8 cellular contexts compared by ENCODE assay signal in genomic region chr16:1057252-1057932, GRCh38. TPM values are rescaled to one million over a fixed set of nuclear protein-coding genes. Genes with fewer than 3 reads are reported as not detected.
A peak's percentile ranks its signal among the peaks of the same experiment; 100 is the strongest.
DNase-seq lines count a peak whose midpoint lies in the region; TF ChIP-seq lines count a peak whose summit lies in the region.

No MANE protein-coding gene starts in this region.

- no peak overlapping the region for H3K27ac Mint-ChIP-seq in activated naive CD4-positive, alpha-beta T cell treated with anti-CD3 and anti-CD28 coated beads, Interleukin-2, amount 10 ng/mL, durations not matched to agents 7 days and 5 days

- TF ChIP-seq CTCF in GM10266 (IDR thresholded peaks at IDR 0.05; ENCODE audit: control insufficient read depth, insufficient read depth, low read depth, missing control alignments) (peak; percentile 76), Peyer's patch (IDR thresholded peaks at IDR 0.05) (peak in 5 of 6 experiments; percentile 30 to 89 (median 79)), hepatocyte (IDR thresholded peaks at IDR 0.05; ENCODE audit: poor library complexity) (peak; percentile 84)

- H3K9me3 ChIP-seq in Peyer's patch: peaks cover 0 to 23% (median 0%) of the 10 kb centered on the region in 4 donors
- H3K9me3 ChIP-seq in hepatocyte (ENCODE audit: low read depth): no peaks in the 10 kb centered on the region

- no peak overlapping the region for H3K4me3 Mint-ChIP-seq in activated naive CD4-positive, alpha-beta T cell treated with anti-CD3 and anti-CD28 coated beads, Interleukin-2, amount 10 ng/mL, durations not matched to agents 7 days and 5 days

- H3K27ac ChIP-seq in Peyer's patch (no peak overlapping the region), hepatocyte (no peak overlapping the region)

- H3K27me3 ChIP-seq in Peyer's patch (no peaks in the 10 kb centered on the region), hepatocyte (no peaks in the 10 kb centered on the region)

- H3K4me3 ChIP-seq in Peyer's patch: no peak overlapping the region
- no peak overlapping the region for H3K4me3 ChIP-seq in hepatocyte

- no peak overlapping the region for H2AFZ ChIP-seq in hepatocyte

- 23% methylated on average over 21 of the region's 33 CpGs for WGBS in hepatocyte (ENCODE audit: low lambda C conversion rate, missing lambda C conversion rate)

- no peak for TF ChIP-seq POLR2A in Peyer's patch (IDR thresholded peaks at IDR 0.05)

- no peaks in the 10 kb centered on the region for H4K20me1 ChIP-seq in hepatocyte (ENCODE audit: insufficient read depth, poor library complexity, severe bottlenecking)

- CTCF ChIA-PET in activated naive CD4-positive, alpha-beta T cell treated with anti-CD3 and anti-CD28 coated beads, Interleukin-2, amount 10 ng/mL, durations not matched to agents 7 days and 5 days (lab: Charles Lee): interaction anchor here (0.8 to 3.2 kb wide), 6 partner anchors 9 to 345 kb away, joined by 3 to 12 read pairs (median 4); no protein-coding TSS in a partner anchor

- H3K9me2 ChIP-seq in hepatocyte (replicated peaks; ENCODE audit: insufficient read depth): no peaks in the 10 kb centered on the region

- H3K9me3 Mint-ChIP-seq in activated naive CD4-positive, alpha-beta T cell treated with anti-CD3 and anti-CD28 coated beads, Interleukin-2, amount 10 ng/mL, durations not matched to agents 7 days and 5 days: peaks cover 5% of the 10 kb centered on the region

- H3K4me2 ChIP-seq in hepatocyte: no peak overlapping the region

- no peaks in the 10 kb centered on the region for H3K79me2 ChIP-seq in hepatocyte

- H3K4me1 ChIP-seq in Peyer's patch (peaks cover 0 to 5% (median 0%) of the 10 kb centered on the region in 4 donors), hepatocyte (ENCODE audit: insufficient read depth) (peaks cover 3% of the 10 kb centered on the region)

- H3K27me3 Mint-ChIP-seq in activated naive CD4-positive, alpha-beta T cell treated with anti-CD3 and anti-CD28 coated beads, Interleukin-2, amount 10 ng/mL, durations not matched to agents 7 days and 5 days: peaks cover 5% of the 10 kb centered on the region

- H3K4me1 Mint-ChIP-seq in activated naive CD4-positive, alpha-beta T cell treated with anti-CD3 and anti-CD28 coated beads, Interleukin-2, amount 10 ng/mL, durations not matched to agents 7 days and 5 days: no peaks in the 10 kb centered on the region

- DNase-seq in GM10266 (ENCODE audit: extremely low spot score) (peak; percentile 80), Peyer's patch (peak in 2 of 3 donors; percentile 66 to 72), hepatocyte (ENCODE audit: low spot score) (peak; percentile 68), NCI-H748 (lab: John Stamatoyannopoulos, UW; ENCODE audit: unreplicated experiment) (no peak), midbrain (lab: John Stamatoyannopoulos, UW) (no peak), superior temporal gyrus (ENCODE audit: extremely low spot score) (no peak)
- DNase-seq in activated naive CD4-positive, alpha-beta T cell treated with anti-CD3 and anti-CD28 coated beads, Interleukin-2, amount 10 ng/mL, durations not matched to agents 7 days and 5 days: peak; percentile 54
- peak; percentile 51 for DNase-seq in stimulated activated CD8-positive, alpha-beta memory T cell treated with anti-CD3 and anti-CD28 coated beads, Interleukin-12 subunit alpha, Interleukin-12 subunit beta, amount 100 ng/mL, for 1 hour (ENCODE audit: low read depth)

- no peaks in the 10 kb centered on the region for H3K36me3 ChIP-seq in Peyer's patch
- H3K36me3 ChIP-seq in hepatocyte (replicated peaks; ENCODE audit: insufficient read depth, low read depth): no peaks in the 10 kb centered on the region

- no peaks in the 10 kb centered on the region for H3K36me3 Mint-ChIP-seq in activated naive CD4-positive, alpha-beta T cell treated with anti-CD3 and anti-CD28 coated beads, Interleukin-2, amount 10 ng/mL, durations not matched to agents 7 days and 5 days

RNA-seq across cellular contexts. Expression of gene SSTR5, which starts 15.2 kb away (rescaled TPM):
- total RNA-seq in Peyer's patch (1 to 10 TPM in 2 of 4 donors, not detected in 2; 1.5 to 2.1 TPM), hepatocyte (0.77 TPM in 1 of 2 replicates, not detected in the other)
- polyA plus RNA-seq in hepatocyte: 1.3 TPM in 1 of 2 replicates, not detected in the other

RNA-seq across cellular contexts. Expression of gene C1QTNF8, which starts 38.7 kb away (rescaled TPM):
- total RNA-seq in Peyer's patch (not detected), hepatocyte (not detected in 2 replicates)
- polyA plus RNA-seq in hepatocyte: 0.10 TPM in 1 of 2 replicates, not detected in the other

Comparison
In these comparisons a context has a peak if more than half of its experiments do, and no peak if none do; other contexts are left out.
1. DNase-seq: peak in GM10266 (single experiment), Peyer's patch (2 of 3), activated naive CD4-positive, alpha-beta T cell treated with anti-CD3 and anti-CD28 coated beads, Interleukin-2, amount 10 ng/mL, durations not matched to agents 7 days and 5 days (single experiment), hepatocyte (single experiment) and stimulated activated CD8-positive, alpha-beta memory T cell treated with anti-CD3 and anti-CD28 coated beads, Interleukin-12 subunit alpha, Interleukin-12 subunit beta, amount 100 ng/mL, for 1 hour (single experiment); none in NCI-H748 (single experiment), midbrain (single experiment) and superior temporal gyrus (single experiment).
2. Peak in every context shown above with its lines, with median percentiles within 50 percentile points of each other: CTCF ChIP-seq.